34 cellular contexts compared by ENCODE assay signal in the genomic region with DNA sequence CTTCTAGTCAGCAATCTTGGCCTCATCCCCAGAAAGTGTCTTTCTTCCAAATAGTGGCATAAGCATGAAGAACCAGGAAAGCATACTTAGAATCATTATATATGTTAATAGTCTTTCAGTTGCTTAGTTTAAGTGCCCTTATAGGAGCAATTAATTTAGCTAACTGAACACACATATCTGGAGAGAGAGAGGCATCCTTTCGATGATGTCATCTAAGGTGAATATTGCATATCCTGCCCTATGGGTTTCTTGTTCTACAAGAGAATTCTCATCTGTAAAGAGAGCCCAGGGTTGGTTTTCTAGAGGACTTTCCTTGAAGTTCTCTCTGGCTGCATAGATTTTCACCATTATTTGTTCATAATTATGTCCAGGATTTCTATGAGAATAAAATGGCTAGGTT.
"Had no signal": no experiment of that assay in that cellular context is flagged by ENCODE, and none has a peak within 500 bp of the region (broad histone marks: within the 10 kb centered on the region; RNA-seq: fewer than 3 reads in every experiment).

No MANE protein-coding gene starts in this region.

- H3K27me3 ChIP-seq: adrenal gland, body of pancreas, brain microvascular endothelial cell, breast epithelium had no signal

- H3K36me3 Mint-ChIP-seq: activated CD4-positive, alpha-beta memory T cell treated with anti-CD3 and anti-CD28 coated beads for 36 hours; activated naive CD4-positive, alpha-beta T cell treated with anti-CD3 and anti-CD28 coated beads, Interleukin-2, amount 50 U/mL, for 72 hours had no signal

- H3K4me1 ChIP-seq: adrenal gland, body of pancreas, breast epithelium had no signal

- H3K27ac Mint-ChIP-seq: activated B cell treated with CpG ODN at 0.5 μM for 24 hours; activated CD4-positive, alpha-beta memory T cell treated with anti-CD3 and anti-CD28 coated beads for 36 hours; activated CD4-positive, alpha-beta T cell treated with anti-CD3 and anti-CD28 coated beads, Interleukin-2, amount 10 ng/mL, durations not matched to agents 7 days and 5 days; activated naive CD4-positive, alpha-beta T cell treated with anti-CD3 and anti-CD28 coated beads for 36 hours; activated naive CD4-positive, alpha-beta T cell treated with anti-CD3 and anti-CD28 coated beads, Interleukin-2, amount 50 U/mL, for 72 hours; activated T-cell treated with anti-CD3 and anti-CD28 coated beads, Interleukin-2, amount 50 U/mL, for 72 hours; activated T-helper 1 cell treated with anti-CD3 and anti-CD28 coated beads, Interleukin-12 subunit alpha, Interleukin-12 subunit beta, Interleukin-2, Interleukin-4 antibody, amounts not matched to agents 30 ng/mL and 10 ng/mL and 1 ng/mL, durations not matched to agents 14 hours and 24 hours and 36 hours; activated T-helper 17 cell treated with anti-CD3 and anti-CD28 coated beads, Interleukin-2, amount 50 U/mL, for 72 hours; T-helper 1 cell treated with Interleukin-12 subunit alpha and Interleukin-12 subunit beta and Interleukin-4 antibody, amounts not matched to agents 30 μg/mL and 1 μg/mL, for 36 hours; T-helper 2 cell treated with Interferon-gamma antibody and Interleukin-4, amounts not matched to agents 5 μg/mL and 100 μg/mL, for 36 hours had no signal

- FAIRE-seq: astrocyte, TTC549 had no signal

- H3K4me3 Mint-ChIP-seq: activated B cell treated with CpG ODN at 0.5 μM for 24 hours; activated CD4-positive, alpha-beta memory T cell treated with anti-CD3 and anti-CD28 coated beads for 36 hours; activated CD4-positive, alpha-beta T cell treated with anti-CD3 and anti-CD28 coated beads, Interleukin-2, amount 10 ng/mL, durations not matched to agents 7 days and 5 days; activated naive CD4-positive, alpha-beta T cell treated with anti-CD3 and anti-CD28 coated beads for 36 hours; activated T-cell treated with anti-CD3 and anti-CD28 coated beads, Interleukin-2, amount 50 U/mL, for 4 hours; activated T-cell treated with anti-CD3 and anti-CD28 coated beads, Interleukin-2, amount 50 U/mL, for 72 hours; activated T-helper 1 cell treated with anti-CD3 and anti-CD28 coated beads, Interleukin-12 subunit alpha, Interleukin-12 subunit beta, Interleukin-2, Interleukin-4 antibody, amounts not matched to agents 30 ng/mL and 10 ng/mL and 1 ng/mL, durations not matched to agents 14 hours and 24 hours and 36 hours; activated T-helper 17 cell treated with anti-CD3 and anti-CD28 coated beads, Interleukin-2, amount 50 U/mL, for 72 hours; T-helper 1 cell treated with Interleukin-12 subunit alpha and Interleukin-12 subunit beta and Interleukin-4 antibody, amounts not matched to agents 30 μg/mL and 1 μg/mL, for 36 hours; T-helper 2 cell treated with Interferon-gamma antibody and Interleukin-4, amounts not matched to agents 5 μg/mL and 100 μg/mL, for 36 hours had no signal

- H3K27me3 Mint-ChIP-seq: activated B cell treated with CpG ODN at 0.5 μM for 24 hours; activated CD4-positive, alpha-beta memory T cell treated with anti-CD3 and anti-CD28 coated beads for 36 hours; activated CD4-positive, alpha-beta T cell treated with anti-CD3 and anti-CD28 coated beads, Interleukin-2, amount 10 ng/mL, durations not matched to agents 7 days and 5 days; activated T-helper 17 cell treated with anti-CD3 and anti-CD28 coated beads, Interleukin-2, amount 50 U/mL, for 72 hours had no signal

- DNase-seq: activated B cell treated with CpG ODN at 0.5 μM for 24 hours; activated CD4-positive, alpha-beta memory T cell treated with anti-CD3 and anti-CD28 coated beads for 36 hours; activated CD4-positive, alpha-beta T cell treated with anti-CD3 and anti-CD28 coated beads for 48 hours; activated CD4-positive, alpha-beta T cell treated with anti-CD3 and anti-CD28 coated beads, Interleukin-2, amount 10 ng/mL, durations not matched to agents 7 days and 5 days; activated CD4-positive, CD25-positive, alpha-beta regulatory T cell treated with anti-CD3 and anti-CD28 coated beads, Interleukin-2, amount 50 U/mL, for 72 hours; activated CD8-positive, alpha-beta memory T cell treated with anti-CD3 and anti-CD28 coated beads, Interleukin-2, amount 50 U/mL, for 4 hours; activated effector memory CD4-positive, alpha-beta T cell treated with anti-CD3 and anti-CD28 coated beads, Interleukin-2, amount 50 U/mL, for 16 hours; activated gamma-delta T cell treated with Interleukin-2 at 50 U/mL for 16 hours; activated naive CD4-positive, alpha-beta T cell; activated naive CD4-positive, alpha-beta T cell treated with anti-CD3 and anti-CD28 coated beads for 36 hours; activated naive CD4-positive, alpha-beta T cell treated with anti-CD3 and anti-CD28 coated beads, Interleukin-2, amount 50 U/mL, for 16 hours; activated T-cell treated with anti-CD3 and anti-CD28 coated beads for 4 hours; activated T-cell treated with anti-CD3 and anti-CD28 coated beads, Interleukin-2, amount 50 U/mL, for 1 hour; activated T-cell treated with anti-CD3 and anti-CD28 coated beads, Interleukin-2, amount 50 U/mL, for 4 hours; activated T-cell treated with anti-CD3 and anti-CD28 coated beads, Interleukin-2, amount 50 U/mL, for 72 hours; adrenal gland; amniotic stem cell; aorta; body of pancreas; brain microvascular endothelial cell; central memory CD4-positive, alpha-beta T cell; SW 1271; T-helper 1 cell; T-helper 2 cell; T-helper 9 cell had no signal

- H3K4me3 ChIP-seq: adrenal gland, body of pancreas, breast epithelium had no signal

- H3K9me3 Mint-ChIP-seq: activated B cell treated with CpG ODN at 0.5 μM for 24 hours; activated CD4-positive, alpha-beta memory T cell treated with anti-CD3 and anti-CD28 coated beads for 36 hours; activated CD4-positive, alpha-beta T cell treated with anti-CD3 and anti-CD28 coated beads, Interleukin-2, amount 10 ng/mL, durations not matched to agents 7 days and 5 days; activated naive CD4-positive, alpha-beta T cell treated with anti-CD3 and anti-CD28 coated beads for 36 hours; activated naive CD4-positive, alpha-beta T cell treated with anti-CD3 and anti-CD28 coated beads, Interleukin-2, amount 50 U/mL, for 72 hours; activated T-cell treated with anti-CD3 and anti-CD28 coated beads, Interleukin-2, amount 50 U/mL, for 4 hours; activated T-cell treated with anti-CD3 and anti-CD28 coated beads, Interleukin-2, amount 50 U/mL, for 72 hours; activated T-helper 1 cell treated with anti-CD3 and anti-CD28 coated beads, Interleukin-12 subunit alpha, Interleukin-12 subunit beta, Interleukin-2, Interleukin-4 antibody, amounts not matched to agents 30 ng/mL and 10 ng/mL and 1 ng/mL, durations not matched to agents 14 hours and 24 hours and 36 hours; activated T-helper 17 cell treated with anti-CD3 and anti-CD28 coated beads, Interleukin-2, amount 50 U/mL, for 72 hours; T-helper 1 cell treated with Interleukin-12 subunit alpha and Interleukin-12 subunit beta and Interleukin-4 antibody, amounts not matched to agents 30 μg/mL and 1 μg/mL, for 36 hours; T-helper 2 cell treated with Interferon-gamma antibody and Interleukin-4, amounts not matched to agents 5 μg/mL and 100 μg/mL, for 36 hours had no signal

- H3K36me3 ChIP-seq: adrenal gland, brain microvascular endothelial cell, breast epithelium had no signal

- H3K27ac ChIP-seq: adrenal gland, body of pancreas, brain microvascular endothelial cell, breast epithelium, VCaP had no signal

- H3K9me3 ChIP-seq: adrenal gland, body of pancreas, breast epithelium had no signal

- ATAC-seq: activated naive CD4-positive, alpha-beta T cell treated with anti-CD3 and anti-CD28 coated beads, Interleukin-2, amount 50 U/mL, for 72 hours; activated T-cell treated with anti-CD3 and anti-CD28 coated beads, Interleukin-2, amount 50 U/mL, for 4 hours; activated T-helper 17 cell treated with anti-CD3 and anti-CD28 coated beads, Interleukin-2, amount 50 U/mL, for 72 hours; body of pancreas had no signal
